ENCODE assay signal across 22 cellular contexts in the genomic region with DNA sequence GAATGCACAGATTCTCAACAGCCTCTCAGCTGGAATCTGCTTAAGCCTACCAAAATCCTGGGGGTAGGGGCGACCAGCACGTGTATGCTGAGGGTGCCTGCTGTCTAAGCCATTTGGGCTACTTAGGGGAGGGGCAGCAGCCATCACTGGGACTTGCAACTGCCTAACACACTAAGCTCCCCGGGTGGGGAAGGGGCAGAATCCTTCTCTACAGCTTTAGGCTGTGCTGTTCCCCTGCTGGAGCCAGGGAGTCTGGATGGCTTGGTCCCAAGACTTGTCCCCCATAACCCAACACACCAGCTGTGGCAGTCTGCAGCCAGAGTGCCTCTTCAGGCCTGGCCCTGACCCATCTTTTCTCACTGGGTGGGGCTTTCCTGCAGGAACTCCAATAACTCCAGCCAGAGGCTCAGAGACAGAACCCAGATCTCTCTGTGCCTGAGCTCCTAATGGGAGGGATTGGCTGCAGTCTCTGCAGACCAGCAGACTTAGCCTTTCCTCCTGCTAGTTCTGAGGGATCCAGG.
"Had no signal": no experiment of that assay in that cellular context is flagged by ENCODE, and none has a peak within 500 bp of the region (broad histone marks: within the 10 kb centered on the region; RNA-seq: fewer than 3 reads in every experiment).

No MANE protein-coding gene starts in this region.

- H3K4me1 Mint-ChIP-seq: naive thymus-derived CD4-positive, alpha-beta T cell; nephron; neural progenitor cell; stimulated activated effector memory CD8-positive, alpha-beta T cell treated with anti-CD3 and anti-CD28 coated beads, Interleukin-12 subunit alpha, Interleukin-12 subunit beta, amount 100 ng/mL, for 72 hours had no signal

- DNase-seq: colonic mucosa; effector memory CD4-positive, alpha-beta T cell; foreskin keratinocyte; hippocampal formation; left cardiac atrium; left lung; mesendoderm; midbrain; naive thymus-derived CD4-positive, alpha-beta T cell; sigmoid colon; stimulated activated CD4-positive, alpha-beta T cell treated with anti-CD3 and anti-CD28 coated beads, Interleukin-2, amount 100 ng/mL, for 24 hours; stimulated activated CD4-positive, alpha-beta T cell treated with anti-CD3 and anti-CD28 coated beads, Interleukin-4, amount 100 ng/mL, for 24 hours; stimulated activated naive CD8-positive, alpha-beta T cell treated with anti-CD3 and anti-CD28 coated beads, Interleukin-15, Interleukin-2, amounts not matched to agents 100 U/mL and 50 U/mL, for 24 hours; substantia nigra; testis; tibial artery had no signal

- H3K36me3 Mint-ChIP-seq: naive thymus-derived CD4-positive, alpha-beta T cell; stimulated activated effector memory CD8-positive, alpha-beta T cell treated with anti-CD3 and anti-CD28 coated beads, Interleukin-12 subunit alpha, Interleukin-12 subunit beta, amount 100 ng/mL, for 72 hours; type B pancreatic cell had no signal

- H3K27ac Mint-ChIP-seq: dendritic cell treated with granulocyte-macrophage colony-stimulating factor and Interleukin-4, amounts not matched to agents 40 ng/mL and 50 ng/mL, for 4 days; naive thymus-derived CD4-positive, alpha-beta T cell; nephron; neural progenitor cell; stimulated activated effector memory CD8-positive, alpha-beta T cell treated with anti-CD3 and anti-CD28 coated beads, Interleukin-12 subunit alpha, Interleukin-12 subunit beta, amount 100 ng/mL, for 72 hours; type B pancreatic cell had no signal

- H3K4me3 Mint-ChIP-seq: dendritic cell treated with granulocyte-macrophage colony-stimulating factor and Interleukin-4, amounts not matched to agents 40 ng/mL and 50 ng/mL, for 4 days; naive thymus-derived CD4-positive, alpha-beta T cell; nephron; neural progenitor cell; stimulated activated effector memory CD8-positive, alpha-beta T cell treated with anti-CD3 and anti-CD28 coated beads, Interleukin-12 subunit alpha, Interleukin-12 subunit beta, amount 100 ng/mL, for 72 hours; type B pancreatic cell had no signal

- ATAC-seq: foreskin keratinocyte; gastroesophageal sphincter; left cardiac atrium; left lung; naive thymus-derived CD4-positive, alpha-beta T cell; stimulated activated effector memory CD8-positive, alpha-beta T cell treated with anti-CD3 and anti-CD28 coated beads, Interleukin-12 subunit alpha, Interleukin-12 subunit beta, amount 100 ng/mL, for 72 hours; stimulated activated naive CD8-positive, alpha-beta T cell treated with anti-CD3 and anti-CD28 coated beads, Interleukin-15, Interleukin-2, amounts not matched to agents 100 U/mL and 50 U/mL, for 24 hours had no signal

- H3K9me3 Mint-ChIP-seq: type B pancreatic cell had no signal

- H3K27me3 Mint-ChIP-seq: dendritic cell treated with granulocyte-macrophage colony-stimulating factor and Interleukin-4, amounts not matched to agents 40 ng/mL and 50 ng/mL, for 4 days; type B pancreatic cell had no signal
